24 cellular contexts compared by ENCODE assay signal in the genomic region with DNA sequence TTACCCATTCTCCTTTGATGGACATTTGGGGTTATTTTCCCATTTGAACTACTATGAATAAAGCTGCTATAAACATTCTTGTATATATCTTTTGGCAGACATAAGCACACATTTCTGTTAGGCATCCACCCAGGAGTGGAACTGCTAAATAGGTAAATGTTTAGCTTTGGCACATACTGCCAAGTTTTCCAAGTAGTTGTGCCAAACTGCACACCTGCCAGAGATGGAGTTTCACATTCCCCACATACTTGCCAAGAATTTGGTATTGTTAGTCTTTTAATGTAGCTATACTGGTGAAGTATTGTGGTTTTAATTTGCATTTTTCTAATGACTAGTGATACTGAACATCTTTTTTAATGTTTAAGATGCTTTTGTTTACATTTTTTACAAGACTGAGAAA.
"Had no signal": no experiment of that assay in that cellular context is flagged by ENCODE, and none has a peak within 500 bp of the region (broad histone marks: within the 10 kb centered on the region; RNA-seq: fewer than 3 reads in every experiment).

No MANE protein-coding gene starts in this region.

- H3K36me3 Mint-ChIP-seq: activated naive CD4-positive, alpha-beta T cell treated with anti-CD3 and anti-CD28 coated beads, Interleukin-2, amount 10 ng/mL, durations not matched to agents 7 days and 5 days; activated naive CD8-positive, alpha-beta T cell treated with anti-CD3 and anti-CD28 coated beads for 36 hours; IgD-negative memory B cell had no signal

- H3K27ac Mint-ChIP-seq: activated B cell treated with CpG ODN at 0.5 μM for 24 hours; activated CD4-positive, alpha-beta memory T cell treated with anti-CD3 and anti-CD28 coated beads, Interleukin-2, amount 10 ng/mL, durations not matched to agents 7 days and 5 days; activated CD4-positive, alpha-beta T cell treated with anti-CD3 and anti-CD28 coated beads, Interleukin-2, amount 10 ng/mL, durations not matched to agents 7 days and 5 days; activated naive CD4-positive, alpha-beta T cell treated with anti-CD3 and anti-CD28 coated beads, Interleukin-2, amount 10 ng/mL, durations not matched to agents 7 days and 5 days; activated naive CD8-positive, alpha-beta T cell treated with anti-CD3 and anti-CD28 coated beads for 36 hours; activated T-cell treated with anti-CD3 and anti-CD28 coated beads, Interleukin-2, amount 50 U/mL, for 72 hours; activated T-helper 2 cell treated with anti-CD3 and anti-CD28 coated beads, Interferon-gamma antibody, Interleukin-2, Interleukin-4, amounts not matched to agents 10 μg/mL and 5 μg/mL and 100 μg/mL, durations not matched to agents 14 hours and 24 hours and 36 hours; IgD-negative memory B cell had no signal

- H3K4me2 ChIP-seq: KMS-11, PC-9 had no signal

- DNase-seq: activated B cell treated with CpG ODN at 0.5 μM for 24 hours; activated CD4-positive, alpha-beta memory T cell treated with anti-CD3 and anti-CD28 coated beads, Interleukin-2, amount 10 ng/mL, durations not matched to agents 7 days and 5 days; activated CD4-positive, alpha-beta T cell treated with anti-CD3 and anti-CD28 coated beads for 1 hour; activated CD4-positive, alpha-beta T cell treated with anti-CD3 and anti-CD28 coated beads, Interleukin-2, amount 10 ng/mL, durations not matched to agents 7 days and 5 days; activated gamma-delta T cell treated with Interleukin-2 at 50 U/mL for 16 hours; activated naive CD4-positive, alpha-beta T cell treated with anti-CD3 and anti-CD28 coated beads, Interleukin-2, amount 10 ng/mL, durations not matched to agents 7 days and 5 days; activated naive CD8-positive, alpha-beta T cell treated with anti-CD3 and anti-CD28 coated beads for 36 hours; activated T-cell treated with anti-CD3 and anti-CD28 coated beads, Interleukin-2, amount 50 U/mL, for 72 hours; central memory CD4-positive, alpha-beta T cell; MG63; NCI-H1092 treated with DMSO at 0.1 percent for 48 hours; NCI-H1436 treated with DMSO at 0.1 percent for 48 hours; NCI-H187; NCI-H226; NCI-H526; NCI-H774; PC-9; SIG-M5; T-helper 2 cell; T1000 had no signal

- H2AFZ ChIP-seq: PC-9 had no signal

- H3K27ac ChIP-seq: body of pancreas, KMS-11, PC-9 had no signal

- H3K9ac ChIP-seq: KMS-11 had no signal

- H3K4me3 ChIP-seq: body of pancreas, MG63, PC-9 had no signal

- H3K27me3 ChIP-seq: body of pancreas, MG63 had no signal

- H3K4me1 Mint-ChIP-seq: activated B cell treated with CpG ODN at 0.5 μM for 24 hours; activated CD4-positive, alpha-beta memory T cell treated with anti-CD3 and anti-CD28 coated beads, Interleukin-2, amount 10 ng/mL, durations not matched to agents 7 days and 5 days; activated CD4-positive, alpha-beta T cell treated with anti-CD3 and anti-CD28 coated beads, Interleukin-2, amount 10 ng/mL, durations not matched to agents 7 days and 5 days; activated naive CD4-positive, alpha-beta T cell treated with anti-CD3 and anti-CD28 coated beads, Interleukin-2, amount 10 ng/mL, durations not matched to agents 7 days and 5 days; activated naive CD8-positive, alpha-beta T cell treated with anti-CD3 and anti-CD28 coated beads for 36 hours; IgD-negative memory B cell had no signal

- H3K9me3 ChIP-seq: MG63 had no signal

- H3K4me3 Mint-ChIP-seq: activated B cell treated with CpG ODN at 0.5 μM for 24 hours; activated CD4-positive, alpha-beta memory T cell treated with anti-CD3 and anti-CD28 coated beads, Interleukin-2, amount 10 ng/mL, durations not matched to agents 7 days and 5 days; activated CD4-positive, alpha-beta T cell treated with anti-CD3 and anti-CD28 coated beads, Interleukin-2, amount 10 ng/mL, durations not matched to agents 7 days and 5 days; activated naive CD4-positive, alpha-beta T cell treated with anti-CD3 and anti-CD28 coated beads, Interleukin-2, amount 10 ng/mL, durations not matched to agents 7 days and 5 days; activated naive CD8-positive, alpha-beta T cell treated with anti-CD3 and anti-CD28 coated beads for 36 hours; activated T-cell treated with anti-CD3 and anti-CD28 coated beads, Interleukin-2, amount 50 U/mL, for 72 hours; IgD-negative memory B cell had no signal

- H3K36me3 ChIP-seq: MG63 had no signal
